31 cellular contexts compared by ENCODE assay signal in genomic region chr19:45575216-45575615, GRCh38. TPM values are rescaled to one million over a fixed set of nuclear protein-coding genes. Genes with fewer than 3 reads are reported as not detected.
DNase-seq lines count a peak whose midpoint lies in the region; ATAC-seq, FAIRE-seq and TF ChIP-seq lines count a peak whose summit lies in the region.
"Had no signal": no experiment of that assay in that cellular context is flagged by ENCODE, and none has a peak within 500 bp of the region (broad histone marks: within the 10 kb centered on the region; RNA-seq: fewer than 3 reads in every experiment).

No MANE protein-coding gene starts in this region.

- TF ChIP-seq CTCF in GM12865 (IDR thresholded peaks at IDR 0.05; ENCODE audit: insufficient read depth, low read depth, low read length, missing control alignments), result no peak
- no peak for TF ChIP-seq CTCF in GM20000 (IDR thresholded peaks at IDR 0.05; ENCODE audit: extremely low read depth, missing control alignments)
- no peak for TF ChIP-seq CTCF in VCaP (conservative IDR thresholded peaks at IDR 0.05)
- TF ChIP-seq CTCF in pancreas (IDR thresholded peaks at IDR 0.05), result no peak

- H3K27me3 ChIP-seq in pancreas, result no peaks in the 10 kb centered on the region
- H3K27me3 ChIP-seq: BLaER1 treated with 17β-estradiol and CSF1 and Interleukin-3, amounts not matched to agents 10 nM and 100 nM; esophagus squamous epithelium; spleen; tibial nerve had no signal

- H3K4me1 ChIP-seq in pancreas, result peaks cover 15 to 19% (median 16%) of the 10 kb centered on the region in 3 donors
- H3K4me1 ChIP-seq: tibial nerve had no signal

- 90 to 93% methylated on average over 5 of the region's 5 CpGs for WGBS in pancreas, 2 donors

- no peaks in the 10 kb centered on the region for H3K36me3 ChIP-seq in pancreas
- H3K36me3 ChIP-seq: tibial nerve had no signal

- H3K27ac ChIP-seq in VCaP, result peak overlapping the region; percentile 79; the same call in 1 of the 2 replicates
- H3K27ac ChIP-seq in pancreas, result peak overlapping the region in 3 of 4 donors; percentile 5 to 69 (median 10)
- H3K27ac ChIP-seq: BLaER1 treated with 17β-estradiol and CSF1 and Interleukin-3, amounts not matched to agents 10 nM and 100 nM; tibial nerve had no signal

- POLR2A ChIA-PET in HEK293T (lab: Yijun Ruan, JAX), result interaction anchor here (1.2 kb wide), 1 partner anchor 9 kb away, joined by 6 read pairs; the partner anchor contains the start of gene OPA3

- no peak for FAIRE-seq in pancreas (lab: Jason Lieb, UNC)
- FAIRE-seq: frontal cortex had no signal

- no peak overlapping the region for H3K4me3 ChIP-seq in GM12865 (ENCODE audit: low read depth, low read length)
- H3K4me3 ChIP-seq in pancreas, result no peak overlapping the region
- H3K4me3 ChIP-seq: BLaER1 treated with 17β-estradiol and CSF1 and Interleukin-3, amounts not matched to agents 10 nM and 100 nM; esophagus squamous epithelium; GM23338; spleen; tibial nerve had no signal

- no peak for ATAC-seq in pancreas
- ATAC-seq in GM18502 (IDR thresholded peaks at IDR 0.05; ENCODE audit: poor library complexity, unreplicated experiment), result no peak
- ATAC-seq: activated naive CD4-positive, alpha-beta T cell treated with anti-CD3 and anti-CD28 coated beads, Interleukin-2, amount 50 U/mL, for 72 hours; GM23338; left lobe of liver; natural killer cell; SK-N-SH treated with all-trans-retinoic acid at 6 μM for 48 hours; T-helper 17 cell had no signal

- intact Hi-C loops in pancreas (cut with DNase I), result no loop called here

- CTCF ChIA-PET in HEK293T (lab: Yijun Ruan, JAX), result interaction anchor here (1.3 kb wide), 1 partner anchor 17 kb away, joined by 4 read pairs; no protein-coding TSS in a partner anchor

- H3K9me3 ChIP-seq in pancreas, result no peaks in the 10 kb centered on the region
- H3K9me3 ChIP-seq: BLaER1 treated with 17β-estradiol and CSF1 and Interleukin-3, amounts not matched to agents 10 nM and 100 nM; Caco-2; esophagus squamous epithelium; spleen; tibial nerve had no signal

- DNase-seq in GM12865 (ENCODE audit: low read depth) (peak; percentile 72), GM20000 (ENCODE audit: low spot score) (peak; percentile 64), pancreas (no peak), HuH-7.5 (ENCODE audit: low spot score) (no peak), HEK293T (ENCODE audit: extremely low spot score) (no peak)
- DNase-seq: activated CD4-positive, alpha-beta memory T cell treated with anti-CD3 and anti-CD28 coated beads, Interleukin-2, amount 10 ng/mL, durations not matched to agents 7 days and 5 days; activated CD4-positive, alpha-beta T cell treated with anti-CD3 and anti-CD28 coated beads for 1 hour; Caco-2; caudate nucleus; DMS79 treated with DMSO at 0.1 percent for 48 hours; esophagus squamous epithelium; hippocampal formation; midbrain; natural killer cell; NCI-H1105; NCI-H1930; NCI-H526 treated with DMSO at 0.1 percent for 48 hours; spleen; T-helper 17 cell had no signal

TF ChIP-seq in HEK293T, 16 proteins besides CTCF, POLR2A, EP300 and RAD21:
- TF ChIP-seq SUZ12 (IDR thresholded peaks at IDR 0.05) (no peak), LEF1 (IDR thresholded peaks at IDR 0.05; ENCODE audit: borderline replicate concordance) (no peak), BHLHE40 (IDR thresholded peaks at IDR 0.05; ENCODE audit: borderline replicate concordance) (no peak), NFRKB (IDR thresholded peaks at IDR 0.05) (no peak), FOXK2 (IDR thresholded peaks at IDR 0.05) (no peak), ARNT (IDR thresholded peaks at IDR 0.05) (no peak), HDGF (IDR thresholded peaks at IDR 0.05; ENCODE audit: borderline replicate concordance) (no peak)

RNA-seq across cellular contexts. Expression of gene OPA3, which starts 9.4 kb away (rescaled TPM):
- total RNA-seq in pancreas, result 1 to 10 TPM; 3.4 to 8.0 (median 6.0) TPM
- 1 to 10 TPM; 3.7 to 3.8 TPM for polyA plus RNA-seq in pancreas

RNA-seq across cellular contexts. Expression of gene GPR4, which starts 26.8 kb away (rescaled TPM):
- total RNA-seq in pancreas, result 1 to 10 TPM in 3 of 6 donors, under 1 TPM in 3; 0.56 to 2.2 (median 0.99) TPM
- 1 to 10 TPM; 2.4 to 3.0 TPM for polyA plus RNA-seq in pancreas
- total RNA-seq: activated CD4-positive, alpha-beta memory T cell treated with anti-CD3 and anti-CD28 coated beads, Interleukin-2, amount 10 ng/mL, durations not matched to agents 7 days and 5 days; activated T-helper 2 cell treated with anti-CD3 and anti-CD28 coated beads, Interferon-gamma antibody, Interleukin-2, Interleukin-4, amounts not matched to agents 10 μg/mL and 5 μg/mL and 100 μg/mL, durations not matched to agents 14 hours and 24 hours and 36 hours; Caco-2; RPMI7951; T-helper 17 cell had no signal
- polyA plus RNA-seq: IgD-negative memory B cell had no signal

Comparison
In these comparisons a context has a peak if more than half of its experiments do, and no peak if none do; other contexts are left out.
1. DNase-seq: peak in GM12865 (single experiment) and GM20000 (single experiment); none in pancreas (0 of 6), HuH-7.5 (single experiment) and HEK293T (single experiment).